1 cellular context compared by ENCODE assay signal in the genomic region with DNA sequence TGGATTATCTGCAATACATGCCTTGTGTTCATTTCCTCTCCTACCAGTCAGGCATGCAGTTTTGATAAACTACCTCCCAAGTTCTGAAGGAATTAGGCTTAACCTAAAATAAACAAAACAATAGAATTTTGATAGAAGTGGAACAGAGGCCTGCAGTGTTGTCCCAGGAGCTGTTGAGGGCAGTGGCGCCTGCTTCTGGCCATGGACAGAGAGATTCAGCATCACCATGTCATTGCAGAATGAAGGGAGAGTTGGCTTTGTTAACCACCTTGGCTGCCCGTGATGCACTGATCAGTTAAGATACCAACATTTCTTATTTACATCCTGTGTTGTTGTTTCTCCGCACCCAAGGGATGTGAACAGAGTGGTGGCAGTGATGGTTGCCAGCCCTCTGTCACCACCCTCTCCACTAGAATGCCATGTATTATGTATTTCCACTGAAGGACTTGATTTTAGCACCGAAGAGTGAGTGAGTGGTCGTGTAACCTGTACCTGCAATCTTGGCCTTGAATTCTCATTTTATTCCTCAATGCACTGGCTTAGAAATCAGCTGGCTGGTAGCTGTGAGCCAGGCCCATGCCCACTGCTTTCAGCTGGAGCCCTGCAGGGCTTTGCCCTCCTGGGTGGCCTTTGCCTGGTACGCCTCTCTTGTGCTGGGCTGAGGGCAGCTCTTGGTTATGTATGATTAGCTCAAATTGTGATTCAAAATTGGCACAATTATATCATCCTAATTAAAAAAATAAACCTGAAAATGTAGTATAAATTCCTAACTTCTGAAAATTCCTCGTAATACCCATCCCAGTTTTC.
A peak's percentile ranks its signal among the peaks of the same experiment; 100 is the strongest.
TF ChIP-seq lines count a peak whose summit lies in the region.

No MANE protein-coding gene starts in this region.

TF ChIP-seq in HepG2, 621 proteins besides CTCF, POLR2A, EP300 and RAD21 (continued from another document and continues in another):
- TF ChIP-seq, protein P1, sequence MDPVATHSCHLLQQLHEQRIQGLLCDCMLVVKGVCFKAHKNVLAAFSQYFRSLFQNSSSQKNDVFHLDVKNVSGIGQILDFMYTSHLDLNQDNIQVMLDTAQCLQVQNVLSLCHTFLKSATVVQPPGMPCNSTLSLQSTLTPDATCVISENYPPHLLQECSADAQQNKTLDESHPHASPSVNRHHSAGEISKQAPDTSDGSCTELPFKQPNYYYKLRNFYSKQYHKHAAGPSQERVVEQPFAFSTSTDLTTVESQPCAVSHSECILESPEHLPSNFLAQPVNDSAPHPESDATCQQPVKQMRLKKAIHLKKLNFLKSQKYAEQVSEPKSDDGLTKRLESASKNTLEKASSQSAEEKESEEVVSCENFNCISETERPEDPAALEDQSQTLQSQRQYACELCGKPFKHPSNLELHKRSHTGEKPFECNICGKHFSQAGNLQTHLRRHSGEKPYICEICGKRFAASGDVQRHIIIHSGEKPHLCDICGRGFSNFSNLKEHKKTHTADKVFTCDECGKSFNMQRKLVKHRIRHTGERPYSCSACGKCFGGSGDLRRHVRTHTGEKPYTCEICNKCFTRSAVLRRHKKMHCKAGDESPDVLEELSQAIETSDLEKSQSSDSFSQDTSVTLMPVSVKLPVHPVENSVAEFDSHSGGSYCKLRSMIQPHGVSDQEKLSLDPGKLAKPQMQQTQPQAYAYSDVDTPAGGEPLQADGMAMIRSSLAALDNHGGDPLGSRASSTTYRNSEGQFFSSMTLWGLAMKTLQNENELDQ (CRISPR knock-in tag; IDR thresholded peaks at IDR 0.05; ENCODE audit: borderline replicate concordance): no peak
- TF ChIP-seq MTA1 (CRISPR knock-in tag; IDR thresholded peaks at IDR 0.05; ENCODE audit: borderline replicate concordance) (no peak), EZH2 (conservative IDR thresholded peaks at IDR 0.05; ENCODE audit: low read depth, low read length) (no peak), CBX2 (IDR thresholded peaks at IDR 0.05; ENCODE audit: low read depth, low read length) (no peak), CBX2 (CRISPR knock-in tag; IDR thresholded peaks at IDR 0.05; ENCODE audit: low read depth) (no peak; the same call in 1 of the 2 replicates), ZNF614 (CRISPR knock-in tag; IDR thresholded peaks at IDR 0.05; ENCODE audit: borderline replicate concordance) (no peak), ZNF703 (CRISPR knock-in tag; IDR thresholded peaks at IDR 0.05; ENCODE audit: borderline replicate concordance) (no peak), ISL2 (CRISPR knock-in tag; IDR thresholded peaks at IDR 0.05) (no peak), ZNF616 (CRISPR knock-in tag; IDR thresholded peaks at IDR 0.05; ENCODE audit: low read depth) (no peak), KLF16 (CRISPR knock-in tag; IDR thresholded peaks at IDR 0.05) (no peak), SRF (IDR thresholded peaks at IDR 0.05; ENCODE audit: low read depth, low read length) (no peak), NFIC (IDR thresholded peaks at IDR 0.05; ENCODE audit: low read length) (no peak), ZNF773 (CRISPR knock-in tag; IDR thresholded peaks at IDR 0.05; ENCODE audit: borderline replicate concordance) (no peak), HIVEP1 (CRISPR knock-in tag; IDR thresholded peaks at IDR 0.05) (no peak), ZNF720 (CRISPR knock-in tag; IDR thresholded peaks at IDR 0.05) (no peak), SCMH1 (CRISPR knock-in tag; IDR thresholded peaks at IDR 0.05; ENCODE audit: borderline replicate concordance) (no peak), ZNF17 (CRISPR knock-in tag; IDR thresholded peaks at IDR 0.05) (no peak), RXRB (CRISPR knock-in tag; IDR thresholded peaks at IDR 0.05; ENCODE audit: borderline replicate concordance) (no peak), PHF20 (CRISPR knock-in tag; IDR thresholded peaks at IDR 0.05) (no peak), ZBTB20 (CRISPR knock-in tag; IDR thresholded peaks at IDR 0.05; ENCODE audit: borderline replicate concordance, low read depth) (no peak), ZNF44 (CRISPR knock-in tag; IDR thresholded peaks at IDR 0.05) (no peak), ZNF562 (CRISPR knock-in tag; IDR thresholded peaks at IDR 0.05; ENCODE audit: borderline replicate concordance) (no peak), AKAP8 (CRISPR knock-in tag; IDR thresholded peaks at IDR 0.05) (no peak), ZNF564 (CRISPR knock-in tag; IDR thresholded peaks at IDR 0.05) (no peak), ZSCAN31 (CRISPR knock-in tag; IDR thresholded peaks at IDR 0.05; ENCODE audit: low read depth) (0 out of 2 replicates have a peak, but pooled peaks have one; percentile 26), HHEX (CRISPR knock-in tag; IDR thresholded peaks at IDR 0.05) (no peak), GABPA (IDR thresholded peaks at IDR 0.05; ENCODE audit: low read depth, low read length) (no peak), GABPA (CRISPR knock-in tag; IDR thresholded peaks at IDR 0.05; ENCODE audit: low read depth) (no peak), ZNF747 (CRISPR knock-in tag; IDR thresholded peaks at IDR 0.05; ENCODE audit: borderline replicate concordance) (0 out of 2 replicates have a peak, but pooled peaks have one; percentile 42), SPEN (CRISPR knock-in tag; IDR thresholded peaks at IDR 0.05; ENCODE audit: low read depth) (no peak), RBM39 (IDR thresholded peaks at IDR 0.05; ENCODE audit: low read depth, low read length, poor library complexity, severe bottlenecking) (no peak), NR2F1 (CRISPR knock-in tag; IDR thresholded peaks at IDR 0.05) (no peak), ZNF672 (CRISPR knock-in tag; IDR thresholded peaks at IDR 0.05) (0 out of 2 replicates have a peak, but pooled peaks have one; percentile 6), GZF1 (CRISPR knock-in tag; IDR thresholded peaks at IDR 0.05) (no peak), KMT2B (CRISPR knock-in tag; IDR thresholded peaks at IDR 0.05) (no peak), JUNB (CRISPR knock-in tag; IDR thresholded peaks at IDR 0.05; ENCODE audit: borderline replicate concordance) (no peak), ZFX (CRISPR knock-in tag; IDR thresholded peaks at IDR 0.05; ENCODE audit: low read depth) (no peak), MXI1 (IDR thresholded peaks at IDR 0.05; ENCODE audit: borderline replicate concordance, low read depth, low read length) (no peak), ZNF709 (CRISPR knock-in tag; IDR thresholded peaks at IDR 0.05) (no peak), NFIB (CRISPR knock-in tag; IDR thresholded peaks at IDR 0.05; ENCODE audit: borderline replicate concordance) (no peak), ERF (CRISPR knock-in tag; IDR thresholded peaks at IDR 0.05) (no peak), FOXM1 (CRISPR knock-in tag; IDR thresholded peaks at IDR 0.05) (0 out of 2 replicates have a peak, but pooled peaks have one; percentile 44), TOPORS (CRISPR knock-in tag; IDR thresholded peaks at IDR 0.05) (no peak), ZNF296 (CRISPR knock-in tag; conservative IDR thresholded peaks at IDR 0.05) (no peak), ZNF607 (CRISPR knock-in tag; IDR thresholded peaks at IDR 0.05; ENCODE audit: borderline replicate concordance) (no peak), ZNF329 (CRISPR knock-in tag; IDR thresholded peaks at IDR 0.05; ENCODE audit: low read depth) (no peak), ZBTB7A (CRISPR knock-in tag; IDR thresholded peaks at IDR 0.05) (no peak), ZMYM4 (CRISPR knock-in tag; IDR thresholded peaks at IDR 0.05) (no peak), HOXD1 (CRISPR knock-in tag; IDR thresholded peaks at IDR 0.05) (no peak), ZNF644 (CRISPR knock-in tag; IDR thresholded peaks at IDR 0.05; ENCODE audit: low read depth) (no peak), U2AF1 (optimal IDR thresholded peaks at IDR 0.05; ENCODE audit: low read depth, low read length) (no peak), ZNF350 (CRISPR knock-in tag; IDR thresholded peaks at IDR 0.05; ENCODE audit: borderline replicate concordance, low read depth) (peak; percentile 18; the same call in 1 of the 2 replicates), ZNF777 (CRISPR knock-in tag; IDR thresholded peaks at IDR 0.05) (no peak)
- TF ChIP-seq, protein P2, sequence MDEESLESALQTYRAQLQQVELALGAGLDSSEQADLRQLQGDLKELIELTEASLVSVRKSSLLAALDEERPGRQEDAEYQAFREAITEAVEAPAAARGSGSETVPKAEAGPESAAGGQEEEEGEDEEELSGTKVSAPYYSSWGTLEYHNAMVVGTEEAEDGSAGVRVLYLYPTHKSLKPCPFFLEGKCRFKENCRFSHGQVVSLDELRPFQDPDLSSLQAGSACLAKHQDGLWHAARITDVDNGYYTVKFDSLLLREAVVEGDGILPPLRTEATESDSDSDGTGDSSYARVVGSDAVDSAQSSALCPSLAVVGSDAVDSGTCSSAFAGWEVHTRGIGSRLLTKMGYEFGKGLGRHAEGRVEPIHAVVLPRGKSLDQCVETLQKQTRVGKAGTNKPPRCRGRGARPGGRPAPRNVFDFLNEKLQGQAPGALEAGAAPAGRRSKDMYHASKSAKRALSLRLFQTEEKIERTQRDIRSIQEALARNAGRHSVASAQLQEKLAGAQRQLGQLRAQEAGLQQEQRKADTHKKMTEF (CRISPR knock-in tag; IDR thresholded peaks at IDR 0.05): 0 out of 2 replicates have a peak, but pooled peaks have one; percentile 13
- TF ChIP-seq, protein P3, sequence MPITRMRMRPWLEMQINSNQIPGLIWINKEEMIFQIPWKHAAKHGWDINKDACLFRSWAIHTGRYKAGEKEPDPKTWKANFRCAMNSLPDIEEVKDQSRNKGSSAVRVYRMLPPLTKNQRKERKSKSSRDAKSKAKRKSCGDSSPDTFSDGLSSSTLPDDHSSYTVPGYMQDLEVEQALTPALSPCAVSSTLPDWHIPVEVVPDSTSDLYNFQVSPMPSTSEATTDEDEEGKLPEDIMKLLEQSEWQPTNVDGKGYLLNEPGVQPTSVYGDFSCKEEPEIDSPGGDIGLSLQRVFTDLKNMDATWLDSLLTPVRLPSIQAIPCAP (CRISPR knock-in tag; IDR thresholded peaks at IDR 0.05; ENCODE audit: low read depth): no peak
- TF ChIP-seq, protein P4, sequence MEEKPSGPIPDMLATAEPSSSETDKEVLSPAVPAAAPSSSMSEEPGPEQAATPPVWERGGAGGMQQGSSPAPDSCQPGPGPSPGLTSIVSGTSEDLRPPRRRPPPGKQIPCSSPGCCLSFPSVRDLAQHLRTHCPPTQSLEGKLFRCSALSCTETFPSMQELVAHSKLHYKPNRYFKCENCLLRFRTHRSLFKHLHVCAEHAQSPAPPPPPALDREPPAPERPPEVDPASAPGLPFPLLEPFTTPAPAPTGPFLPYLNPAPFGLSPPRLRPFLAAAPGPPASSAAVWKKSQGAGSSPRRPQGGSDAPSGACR (CRISPR knock-in tag; IDR thresholded peaks at IDR 0.05): no peak
- TF ChIP-seq, protein P5, sequence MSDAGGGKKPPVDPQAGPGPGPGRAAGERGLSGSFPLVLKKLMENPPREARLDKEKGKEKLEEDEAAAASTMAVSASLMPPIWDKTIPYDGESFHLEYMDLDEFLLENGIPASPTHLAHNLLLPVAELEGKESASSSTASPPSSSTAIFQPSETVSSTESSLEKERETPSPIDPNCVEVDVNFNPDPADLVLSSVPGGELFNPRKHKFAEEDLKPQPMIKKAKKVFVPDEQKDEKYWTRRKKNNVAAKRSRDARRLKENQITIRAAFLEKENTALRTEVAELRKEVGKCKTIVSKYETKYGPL (CRISPR knock-in tag; IDR thresholded peaks at IDR 0.05): no peak
- TF ChIP-seq, protein P6, sequence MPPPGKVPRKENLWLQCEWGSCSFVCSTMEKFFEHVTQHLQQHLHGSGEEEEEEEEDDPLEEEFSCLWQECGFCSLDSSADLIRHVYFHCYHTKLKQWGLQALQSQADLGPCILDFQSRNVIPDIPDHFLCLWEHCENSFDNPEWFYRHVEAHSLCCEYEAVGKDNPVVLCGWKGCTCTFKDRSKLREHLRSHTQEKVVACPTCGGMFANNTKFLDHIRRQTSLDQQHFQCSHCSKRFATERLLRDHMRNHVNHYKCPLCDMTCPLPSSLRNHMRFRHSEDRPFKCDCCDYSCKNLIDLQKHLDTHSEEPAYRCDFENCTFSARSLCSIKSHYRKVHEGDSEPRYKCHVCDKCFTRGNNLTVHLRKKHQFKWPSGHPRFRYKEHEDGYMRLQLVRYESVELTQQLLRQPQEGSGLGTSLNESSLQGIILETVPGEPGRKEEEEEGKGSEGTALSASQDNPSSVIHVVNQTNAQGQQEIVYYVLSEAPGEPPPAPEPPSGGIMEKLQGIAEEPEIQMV (CRISPR knock-in tag; IDR thresholded peaks at IDR 0.05; ENCODE audit: low read depth): no peak
- TF ChIP-seq, protein P7, sequence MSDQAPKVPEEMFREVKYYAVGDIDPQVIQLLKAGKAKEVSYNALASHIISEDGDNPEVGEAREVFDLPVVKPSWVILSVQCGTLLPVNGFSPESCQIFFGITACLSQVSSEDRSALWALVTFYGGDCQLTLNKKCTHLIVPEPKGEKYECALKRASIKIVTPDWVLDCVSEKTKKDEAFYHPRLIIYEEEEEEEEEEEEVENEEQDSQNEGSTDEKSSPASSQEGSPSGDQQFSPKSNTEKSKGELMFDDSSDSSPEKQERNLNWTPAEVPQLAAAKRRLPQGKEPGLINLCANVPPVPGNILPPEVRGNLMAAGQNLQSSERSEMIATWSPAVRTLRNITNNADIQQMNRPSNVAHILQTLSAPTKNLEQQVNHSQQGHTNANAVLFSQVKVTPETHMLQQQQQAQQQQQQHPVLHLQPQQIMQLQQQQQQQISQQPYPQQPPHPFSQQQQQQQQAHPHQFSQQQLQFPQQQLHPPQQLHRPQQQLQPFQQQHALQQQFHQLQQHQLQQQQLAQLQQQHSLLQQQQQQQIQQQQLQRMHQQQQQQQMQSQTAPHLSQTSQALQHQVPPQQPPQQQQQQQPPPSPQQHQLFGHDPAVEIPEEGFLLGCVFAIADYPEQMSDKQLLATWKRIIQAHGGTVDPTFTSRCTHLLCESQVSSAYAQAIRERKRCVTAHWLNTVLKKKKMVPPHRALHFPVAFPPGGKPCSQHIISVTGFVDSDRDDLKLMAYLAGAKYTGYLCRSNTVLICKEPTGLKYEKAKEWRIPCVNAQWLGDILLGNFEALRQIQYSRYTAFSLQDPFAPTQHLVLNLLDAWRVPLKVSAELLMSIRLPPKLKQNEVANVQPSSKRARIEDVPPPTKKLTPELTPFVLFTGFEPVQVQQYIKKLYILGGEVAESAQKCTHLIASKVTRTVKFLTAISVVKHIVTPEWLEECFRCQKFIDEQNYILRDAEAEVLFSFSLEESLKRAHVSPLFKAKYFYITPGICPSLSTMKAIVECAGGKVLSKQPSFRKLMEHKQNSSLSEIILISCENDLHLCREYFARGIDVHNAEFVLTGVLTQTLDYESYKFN (CRISPR knock-in tag; conservative IDR thresholded peaks at IDR 0.05): no peak
- TF ChIP-seq, protein P8, sequence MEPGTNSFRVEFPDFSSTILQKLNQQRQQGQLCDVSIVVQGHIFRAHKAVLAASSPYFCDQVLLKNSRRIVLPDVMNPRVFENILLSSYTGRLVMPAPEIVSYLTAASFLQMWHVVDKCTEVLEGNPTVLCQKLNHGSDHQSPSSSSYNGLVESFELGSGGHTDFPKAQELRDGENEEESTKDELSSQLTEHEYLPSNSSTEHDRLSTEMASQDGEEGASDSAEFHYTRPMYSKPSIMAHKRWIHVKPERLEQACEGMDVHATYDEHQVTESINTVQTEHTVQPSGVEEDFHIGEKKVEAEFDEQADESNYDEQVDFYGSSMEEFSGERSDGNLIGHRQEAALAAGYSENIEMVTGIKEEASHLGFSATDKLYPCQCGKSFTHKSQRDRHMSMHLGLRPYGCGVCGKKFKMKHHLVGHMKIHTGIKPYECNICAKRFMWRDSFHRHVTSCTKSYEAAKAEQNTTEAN (CRISPR knock-in tag; conservative IDR thresholded peaks at IDR 0.05): no peak
- TF ChIP-seq, protein P9, sequence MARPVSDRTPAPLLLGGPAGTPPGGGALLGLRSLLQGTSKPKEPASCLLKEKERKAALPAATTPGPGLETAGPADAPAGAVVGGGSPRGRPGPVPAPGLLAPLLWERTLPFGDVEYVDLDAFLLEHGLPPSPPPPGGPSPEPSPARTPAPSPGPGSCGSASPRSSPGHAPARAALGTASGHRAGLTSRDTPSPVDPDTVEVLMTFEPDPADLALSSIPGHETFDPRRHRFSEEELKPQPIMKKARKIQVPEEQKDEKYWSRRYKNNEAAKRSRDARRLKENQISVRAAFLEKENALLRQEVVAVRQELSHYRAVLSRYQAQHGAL (CRISPR knock-in tag; IDR thresholded peaks at IDR 0.05; ENCODE audit: not compliant biosample characterization): no peak
